22 cellular contexts compared by ENCODE assay signal in genomic region chr9:38761999-38762398, GRCh38. TPM values are rescaled to one million over a fixed set of nuclear protein-coding genes. Genes with fewer than 3 reads are reported as not detected.
"Had no signal": no experiment of that assay in that cellular context is flagged by ENCODE, and none has a peak within 500 bp of the region (broad histone marks: within the 10 kb centered on the region; RNA-seq: fewer than 3 reads in every experiment).

No MANE protein-coding gene starts in this region.

- H3K4me3 Mint-ChIP-seq: activated naive CD4-positive, alpha-beta T cell treated with anti-CD3 and anti-CD28 coated beads, Interleukin-2, amount 50 U/mL, for 24 hours; natural killer cell treated with Interleukin-12 subunit alpha and Interleukin-12 subunit beta and Interleukin-15 and Interleukin-18, amount 100 ng/mL, for 72 hours; stimulated activated naive CD8-positive, alpha-beta T cell treated with anti-CD3 and anti-CD28 coated beads, Interleukin-15, amount 100 ng/mL, for 72 hours; T-helper 1 cell treated with Interleukin-12 subunit alpha and Interleukin-12 subunit beta and Interleukin-4 antibody, amounts not matched to agents 30 μg/mL and 1 μg/mL, for 36 hours; type B pancreatic cell had no signal

- H3K4me1 Mint-ChIP-seq: activated naive CD4-positive, alpha-beta T cell treated with anti-CD3 and anti-CD28 coated beads, Interleukin-2, amount 50 U/mL, for 24 hours; stimulated activated naive CD8-positive, alpha-beta T cell treated with anti-CD3 and anti-CD28 coated beads, Interleukin-15, amount 100 ng/mL, for 72 hours had no signal

- DNase-seq: activated CD4-positive, alpha-beta T cell treated with anti-CD3 and anti-CD28 coated beads for 1 hour; activated CD8-positive, alpha-beta memory T cell treated with anti-CD3 and anti-CD28 coated beads for 24 hours; activated gamma-delta T cell; cortex of kidney; gastrocnemius medialis; heart right ventricle; left cardiac atrium; stimulated activated naive CD8-positive, alpha-beta T cell treated with anti-CD3 and anti-CD28 coated beads, Interleukin-15, amount 100 ng/mL, for 72 hours had no signal

- H3K4me1 ChIP-seq: ascending aorta, breast epithelium, gastrocnemius medialis, heart right ventricle, suprapubic skin had no signal

- H3K36me3 Mint-ChIP-seq: natural killer cell treated with Interleukin-12 subunit alpha and Interleukin-12 subunit beta and Interleukin-15 and Interleukin-18, amount 100 ng/mL, for 72 hours; type B pancreatic cell had no signal

- H3K9me3 ChIP-seq: ascending aorta, breast epithelium, gastrocnemius medialis, heart right ventricle, suprapubic skin had no signal

- H3K27ac Mint-ChIP-seq: activated naive CD4-positive, alpha-beta T cell treated with anti-CD3 and anti-CD28 coated beads, Interleukin-2, amount 50 U/mL, for 24 hours; natural killer cell treated with Interleukin-12 subunit alpha and Interleukin-12 subunit beta and Interleukin-15 and Interleukin-18, amount 100 ng/mL, for 72 hours; stimulated activated naive CD8-positive, alpha-beta T cell treated with anti-CD3 and anti-CD28 coated beads, Interleukin-15, amount 100 ng/mL, for 72 hours; T-helper 1 cell treated with Interleukin-12 subunit alpha and Interleukin-12 subunit beta and Interleukin-4 antibody, amounts not matched to agents 30 μg/mL and 1 μg/mL, for 36 hours; type B pancreatic cell had no signal

- H3K27me3 ChIP-seq: ascending aorta, breast epithelium, heart right ventricle, suprapubic skin had no signal

- H3K9me3 Mint-ChIP-seq: activated naive CD4-positive, alpha-beta T cell treated with anti-CD3 and anti-CD28 coated beads, Interleukin-2, amount 50 U/mL, for 24 hours; natural killer cell treated with Interleukin-12 subunit alpha and Interleukin-12 subunit beta and Interleukin-15 and Interleukin-18, amount 100 ng/mL, for 72 hours; stimulated activated naive CD8-positive, alpha-beta T cell treated with anti-CD3 and anti-CD28 coated beads, Interleukin-15, amount 100 ng/mL, for 72 hours; T-helper 1 cell treated with Interleukin-12 subunit alpha and Interleukin-12 subunit beta and Interleukin-4 antibody, amounts not matched to agents 30 μg/mL and 1 μg/mL, for 36 hours had no signal

- H3K27ac ChIP-seq: ascending aorta, breast epithelium, gastrocnemius medialis, heart right ventricle, suprapubic skin, VCaP had no signal

- H3K36me3 ChIP-seq: ascending aorta, breast epithelium, gastrocnemius medialis, heart right ventricle, suprapubic skin had no signal

- H3K4me3 ChIP-seq: ascending aorta, breast epithelium, gastrocnemius medialis, heart right ventricle, suprapubic skin had no signal

RNA-seq across cellular contexts. Expression of gene FAM240B, which starts 42.1 kb away (rescaled TPM):
- total RNA-seq: ascending aorta; breast epithelium; esophagus mucosa; gastrocnemius medialis; heart right ventricle; left cardiac atrium; lower leg skin; mesenteric fat pad; natural killer cell treated with Interleukin-12 subunit alpha and Interleukin-12 subunit beta and Interleukin-15 and Interleukin-18, amount 100 ng/mL, for 72 hours; renal cortical epithelial cell; skeletal muscle tissue; suprapubic skin had no signal
- polyA plus RNA-seq: adipose tissue, heart right ventricle had no signal
